Comparison of ENCODE assay signal across 2 cellular contexts in genomic region chr16:30652005-30652296, GRCh38.
TF ChIP-seq lines count a peak whose summit lies in the region.

No MANE protein-coding gene starts in this region.

TF ChIP-seq in SK-N-SH, 30 proteins besides CTCF, POLR2A, EP300 and RAD21:
- TF ChIP-seq ZBTB33 (IDR thresholded peaks at IDR 0.05; ENCODE audit: borderline replicate concordance, low read depth) (no peak), NFIC (IDR thresholded peaks at IDR 0.05; ENCODE audit: borderline replicate concordance) (no peak), TAF1 (IDR thresholded peaks at IDR 0.05; ENCODE audit: borderline replicate concordance, low read depth, low read length) (no peak), RCOR1 (IDR thresholded peaks at IDR 0.05; ENCODE audit: low read length) (no peak), POLR2AphosphoS5 (IDR thresholded peaks at IDR 0.05; ENCODE audit: low read depth, low read length) (no peak)

TF ChIP-seq in SK-N-SH treated with all-trans-retinoic acid at 6 μM for 48 hours, 23 proteins besides CTCF, POLR2A, EP300 and RAD21 (continued from another document):
- no peak for TF ChIP-seq TOX (CRISPR knock-in tag; IDR thresholded peaks at IDR 0.05; ENCODE audit: borderline replicate concordance)
- no peak for TF ChIP-seq OSR1 (CRISPR knock-in tag; IDR thresholded peaks at IDR 0.05)
- no peak for TF ChIP-seq ISL1 (CRISPR knock-in tag; IDR thresholded peaks at IDR 0.05)
- no peak for TF ChIP-seq CSRNP3 (CRISPR knock-in tag; IDR thresholded peaks at IDR 0.05)
- TF ChIP-seq CSDC2 (CRISPR knock-in tag; IDR thresholded peaks at IDR 0.05) = no peak
- no peak for TF ChIP-seq RARB (CRISPR knock-in tag; IDR thresholded peaks at IDR 0.05)
- no peak for TF ChIP-seq ZC3H10 (CRISPR knock-in tag; IDR thresholded peaks at IDR 0.05)
- no peak for TF ChIP-seq CREB5 (CRISPR knock-in tag; IDR thresholded peaks at IDR 0.05; ENCODE audit: low read depth)
- TF ChIP-seq TSHZ2 (CRISPR knock-in tag; IDR thresholded peaks at IDR 0.05) = no peak
